In genomic region chr19:53158119-53158656, GRCh38 we compare ENCODE assay signal across 8 cellular contexts. TPM values are rescaled to one million over a fixed set of nuclear protein-coding genes. Genes with fewer than 3 reads are reported as not detected.
DNase-seq lines count a peak whose midpoint lies in the region; ATAC-seq lines count a peak whose summit lies in the region.

No MANE protein-coding gene starts in this region.

- H3K4me1 Mint-ChIP-seq in activated naive CD8-positive, alpha-beta T cell (ENCODE audit: low read depth): peaks cover 18% of the 10 kb centered on the region

- H3K36me3 Mint-ChIP-seq in activated naive CD8-positive, alpha-beta T cell: peaks cover 34% of the 10 kb centered on the region

- peaks cover 25% of the 10 kb centered on the region for H3K9me3 Mint-ChIP-seq in activated naive CD8-positive, alpha-beta T cell (ENCODE audit: low read depth)

- ATAC-seq in left ventricle myocardium superior: peak; percentile 54

- no peaks in the 10 kb centered on the region for H3K27me3 Mint-ChIP-seq in activated naive CD8-positive, alpha-beta T cell

- H3K4me3 Mint-ChIP-seq in activated naive CD8-positive, alpha-beta T cell: peak overlapping the region; percentile 74

- DNase-seq in D341Med (ENCODE audit: low spot score) (peak; percentile 62), NCI-H69 (lab: John Stamatoyannopoulos, UW) (peak; percentile 69), left ventricle myocardium superior (peak; percentile 54), posterior vena cava (ENCODE audit: low spot score) (peak; percentile 82), NK-92 (lab: John Stamatoyannopoulos, UW; ENCODE audit: unreplicated experiment) (no peak), NCI-H2196 (lab: John Stamatoyannopoulos, UW; ENCODE audit: unreplicated experiment) (no peak), GF-D8 (lab: John Stamatoyannopoulos, UW) (no peak)

- intact Hi-C loops in left ventricle myocardium superior (cut with micrococcal nuclease): no loop called here
- intact Hi-C loops in posterior vena cava (cut with DNase I): no loop called here

- peak overlapping the region; percentile 47 for H3K27ac Mint-ChIP-seq in activated naive CD8-positive, alpha-beta T cell

RNA-seq across cellular contexts. Expression of gene ZNF347, which starts 0.7 kb away (rescaled TPM):
- total RNA-seq in left ventricle myocardium superior (6.6 TPM), posterior vena cava (10 to 100 TPM; 11.5 to 14.1 TPM)

RNA-seq across cellular contexts. Expression of gene ZNF415, which starts 25.5 kb away (rescaled TPM):
- 23.9 TPM for total RNA-seq in left ventricle myocardium superior
- 10 to 100 TPM in 1 of 2 donors, 1 to 10 TPM in 1; 9.1 to 11.8 TPM for total RNA-seq in posterior vena cava

RNA-seq across cellular contexts. Expression of gene ZNF665, which starts 35.0 kb away (rescaled TPM):
- total RNA-seq in left ventricle myocardium superior: 0.64 TPM
- total RNA-seq in posterior vena cava: 1 to 10 TPM; 3.5 to 5.4 TPM

RNA-seq across cellular contexts. Expression of gene ZNF160, which starts 55.0 kb away (rescaled TPM):
- total RNA-seq in left ventricle myocardium superior (19.2 TPM), posterior vena cava (10 to 100 TPM; 23.1 to 26.2 TPM)

Comparison
In these comparisons a context has a peak if more than half of its experiments do, and no peak if none do; other contexts are left out.
1. DNase-seq: peak in D341Med (single experiment), NCI-H69 (single experiment), left ventricle myocardium superior (single experiment) and posterior vena cava (single experiment); none in NK-92 (single experiment), NCI-H2196 (single experiment) and GF-D8 (single experiment).